Comparison of ENCODE assay signal across 8 cellular contexts in genomic region chr17:60391419-60392041, GRCh38. TPM values are rescaled to one million over a fixed set of nuclear protein-coding genes. Genes with fewer than 3 reads are reported as not detected.
DNase-seq lines count a peak whose midpoint lies in the region; ATAC-seq and TF ChIP-seq lines count a peak whose summit lies in the region.

No MANE protein-coding gene starts in this region.

- H3K9ac ChIP-seq in neural cell (ENCODE audit: low read length): peak overlapping the region; percentile 98

- H3K9me2 ChIP-seq in neural cell (ENCODE audit: insufficient read depth, low read length): no peaks in the 10 kb centered on the region

- H3K4me1 Mint-ChIP-seq in activated T-cell treated with anti-CD3 and anti-CD28 coated beads, Interleukin-2, amount 50 U/mL, for 4 hours (ENCODE audit: low read depth): peaks cover 44% of the 10 kb centered on the region

- H3K79me2 ChIP-seq in neural cell (replicated peaks; ENCODE audit: insufficient read depth, low read length): peaks cover 46% of the 10 kb centered on the region

- TF ChIP-seq EP300 in neural cell (conservative IDR thresholded peaks at IDR 0.05; ENCODE audit: poor library complexity, severe bottlenecking): no peak

- H3K9me3 ChIP-seq in SJSA1 (replicated peaks) (no peaks in the 10 kb centered on the region), neural cell (ENCODE audit: low read length) (no peaks in the 10 kb centered on the region)

- H3K27me3 Mint-ChIP-seq in activated T-cell treated with anti-CD3 and anti-CD28 coated beads, Interleukin-2, amount 50 U/mL, for 4 hours (ENCODE audit: low read depth): no peaks in the 10 kb centered on the region

- H3K36me3 ChIP-seq in SJSA1 (peaks cover 4% of the 10 kb centered on the region; the same call in 1 of the 2 replicates), neural cell (ENCODE audit: insufficient read depth, low read length) (no peaks in the 10 kb centered on the region)

- ATAC-seq in activated T-cell treated with anti-CD3 and anti-CD28 coated beads, Interleukin-2, amount 50 U/mL, for 4 hours: peak; percentile 51 to 55
- ATAC-seq in HG02973 (IDR thresholded peaks at IDR 0.05; ENCODE audit: unreplicated experiment) (peak; percentile 29), esophagus mucosa (peak; percentile 41)

- no peaks in the 10 kb centered on the region for H4K20me1 ChIP-seq in neural cell (ENCODE audit: insufficient read depth)

- peaks cover 6% of the 10 kb centered on the region for H3F3A ChIP-seq in neural cell (ENCODE audit: insufficient read depth, low read length, poor library complexity, severe bottlenecking)

- H3K27ac ChIP-seq in SJSA1: peak overlapping the region; percentile 65
- H3K27ac ChIP-seq in neural cell (ENCODE audit: low read length): peak overlapping the region; percentile 91

- H3K4me3 Mint-ChIP-seq in activated T-cell treated with anti-CD3 and anti-CD28 coated beads, Interleukin-2, amount 50 U/mL, for 4 hours: peak overlapping the region; percentile 97

- no peaks in the 10 kb centered on the region for H3K9me3 Mint-ChIP-seq in activated T-cell treated with anti-CD3 and anti-CD28 coated beads, Interleukin-2, amount 50 U/mL, for 4 hours

- TF ChIP-seq RAD21 in neural cell (conservative IDR thresholded peaks at IDR 0.05): no peak

- H3K4me1 ChIP-seq in SJSA1 (replicated peaks): peaks cover 27% of the 10 kb centered on the region

- H2AFZ ChIP-seq in neural cell (ENCODE audit: low read depth, low read length): peak overlapping the region; percentile 77

- H3K36me3 Mint-ChIP-seq in activated T-cell treated with anti-CD3 and anti-CD28 coated beads, Interleukin-2, amount 50 U/mL, for 4 hours (ENCODE audit: insufficient read depth): no peaks in the 10 kb centered on the region

- H3K4me3 ChIP-seq in SJSA1 (peak overlapping the region; percentile 77), neural cell (ENCODE audit: low read length) (peak overlapping the region; percentile 87)

- no peak for TF ChIP-seq CTCF in neural cell (IDR thresholded peaks at IDR 0.05; ENCODE audit: poor library complexity, severe bottlenecking)
- TF ChIP-seq CTCF in GM20000 (IDR thresholded peaks at IDR 0.05; ENCODE audit: extremely low read depth, missing control alignments): no peak

- DNase-seq in activated T-cell treated with anti-CD3 and anti-CD28 coated beads, Interleukin-2, amount 50 U/mL, for 4 hours: no peak
- DNase-seq in activated T-cell treated with anti-CD3 and anti-CD28 coated beads for 4 hours (no peak), SJSA1 (ENCODE audit: low read depth in 1 of 2, low spot score in 2 of 2) (peak in 1 of 2 experiments; percentile 68), OCI-M2 (lab: John Stamatoyannopoulos, UW; ENCODE audit: unreplicated experiment) (no peak), GM20000 (ENCODE audit: low spot score) (no peak)

- peak overlapping the region; percentile 94 for H3K4me2 ChIP-seq in neural cell (ENCODE audit: low read length)

- no peaks in the 10 kb centered on the region for H3K27me3 ChIP-seq in SJSA1 (replicated peaks)
- no peaks in the 10 kb centered on the region for H3K27me3 ChIP-seq in neural cell (ENCODE audit: insufficient read depth, low read depth, low read length)

TF ChIP-seq in neural cell, 6 proteins besides CTCF, POLR2A, EP300 and RAD21:
- TF ChIP-seq MXI1 (conservative IDR thresholded peaks at IDR 0.05; ENCODE audit: poor library complexity, severe bottlenecking) (no peak), POLR2AphosphoS5 (IDR thresholded peaks at IDR 0.05) (peak; percentile 68)

RNA-seq across cellular contexts. Expression of gene USP32, which starts 0.4 kb away (rescaled TPM):
- total RNA-seq in activated T-cell treated with anti-CD3 and anti-CD28 coated beads, Interleukin-2, amount 50 U/mL, for 4 hours: 10 to 100 TPM; 20.1 to 22.0 (median 20.9) TPM
- total RNA-seq in SJSA1 (2014; rRNA removed; shearing (Covaris generic)): 31.0 and 34.5 TPM in 2 replicates
- 53.5 TPM for total RNA-seq in esophagus mucosa
- polyA plus RNA-seq in neural cell: 25.7 and 27.7 TPM in 2 replicates
- polyA minus RNA-seq in neural cell: 121 and 133 TPM in 2 replicates

RNA-seq across cellular contexts. Expression of gene CHCT1, which starts 30.8 kb away (rescaled TPM):
- total RNA-seq in activated T-cell treated with anti-CD3 and anti-CD28 coated beads, Interleukin-2, amount 50 U/mL, for 4 hours: under 1 TPM in 1 of 3 donors, not detected in 2; 0.21 TPM
- total RNA-seq in SJSA1 (2014; rRNA removed; shearing (Covaris generic)): not detected in 2 replicates
- total RNA-seq in esophagus mucosa: not detected
- polyA plus RNA-seq in neural cell: not detected in 2 replicates
- polyA minus RNA-seq in neural cell: not detected in 2 replicates
